In genomic region chr15:99514306-99514705, GRCh38 we compare ENCODE assay signal across 20 cellular contexts. TPM values are rescaled to one million over a fixed set of nuclear protein-coding genes. Genes with fewer than 3 reads are reported as not detected.
DNase-seq lines count a peak whose midpoint lies in the region; ATAC-seq lines count a peak whose summit lies in the region.
"Had no signal": no experiment of that assay in that cellular context is flagged by ENCODE, and none has a peak within 500 bp of the region (broad histone marks: within the 10 kb centered on the region; RNA-seq: fewer than 3 reads in every experiment).

No MANE protein-coding gene starts in this region.

- no peak for DNase-seq in activated CD4-positive, alpha-beta T cell treated with anti-CD3 and anti-CD28 coated beads, Interleukin-2, amount 10 ng/mL, durations not matched to agents 24 days and 14 days
- DNase-seq in activated CD4-positive, alpha-beta T cell treated with anti-CD3 and anti-CD28 coated beads, Interleukin-2, amount 50 U/mL, for 1 hour: no peak
- DNase-seq in M059J (ENCODE audit: low read depth) (peak; percentile 16), dermis blood vessel endothelial cell (peak; percentile 18)
- DNase-seq in stimulated activated effector memory CD8-positive, alpha-beta T cell treated with anti-CD3 and anti-CD28 coated beads, Interleukin-12 subunit alpha, Interleukin-12 subunit beta, amount 100 ng/mL, for 72 hours (ENCODE audit: low spot score in 2 of 2): no peak
- DNase-seq: 8988T; activated gamma-delta T cell; aorta; BE2C; effector CD8-positive, alpha-beta T cell; EL; esophagus squamous epithelium; NCI-H187; NCI-H2227 treated with DMSO at 0.1 percent for 48 hours; right cardiac atrium; upper lobe of left lung had no signal

- H3K36me3 Mint-ChIP-seq in activated CD4-positive, alpha-beta T cell treated with anti-CD3 and anti-CD28 coated beads, Interleukin-2, amount 10 ng/mL, durations not matched to agents 24 days and 14 days (ENCODE audit: low read depth): no peaks in the 10 kb centered on the region
- no peaks in the 10 kb centered on the region for H3K36me3 Mint-ChIP-seq in stimulated activated effector memory CD8-positive, alpha-beta T cell treated with anti-CD3 and anti-CD28 coated beads, Interleukin-12 subunit alpha, Interleukin-12 subunit beta, amount 100 ng/mL, for 72 hours

- H3K27ac Mint-ChIP-seq in activated CD4-positive, alpha-beta T cell treated with anti-CD3 and anti-CD28 coated beads, Interleukin-2, amount 10 ng/mL, durations not matched to agents 24 days and 14 days: peak overlapping the region; percentile 38
- H3K27ac Mint-ChIP-seq in stimulated activated effector memory CD8-positive, alpha-beta T cell treated with anti-CD3 and anti-CD28 coated beads, Interleukin-12 subunit alpha, Interleukin-12 subunit beta, amount 100 ng/mL, for 72 hours: peak overlapping the region; percentile 17

- H3K27me3 Mint-ChIP-seq in activated CD4-positive, alpha-beta T cell treated with anti-CD3 and anti-CD28 coated beads, Interleukin-2, amount 10 ng/mL, durations not matched to agents 24 days and 14 days: no peaks in the 10 kb centered on the region

- peak; percentile 26 for ATAC-seq in stimulated activated effector memory CD8-positive, alpha-beta T cell treated with anti-CD3 and anti-CD28 coated beads, Interleukin-12 subunit alpha, Interleukin-12 subunit beta, amount 100 ng/mL, for 72 hours
- ATAC-seq in HG03565 (IDR thresholded peaks at IDR 0.05; ENCODE audit: unreplicated experiment) (no peak), GM18909 (IDR thresholded peaks at IDR 0.05; ENCODE audit: poor library complexity, unreplicated experiment) (no peak), HG03432 (IDR thresholded peaks at IDR 0.05; ENCODE audit: unreplicated experiment) (no peak)
- ATAC-seq: HCT116, right cardiac atrium had no signal

- H3K9me3 Mint-ChIP-seq in activated CD4-positive, alpha-beta T cell treated with anti-CD3 and anti-CD28 coated beads, Interleukin-2, amount 10 ng/mL, durations not matched to agents 24 days and 14 days: no peaks in the 10 kb centered on the region
- no peaks in the 10 kb centered on the region for H3K9me3 Mint-ChIP-seq in stimulated activated effector memory CD8-positive, alpha-beta T cell treated with anti-CD3 and anti-CD28 coated beads, Interleukin-12 subunit alpha, Interleukin-12 subunit beta, amount 100 ng/mL, for 72 hours

- intact Hi-C loops in activated CD4-positive, alpha-beta T cell treated with anti-CD3 and anti-CD28 coated beads, Interleukin-2, amount 10 ng/mL, durations not matched to agents 24 days and 14 days (cut with micrococcal nuclease): no loop called here

- no peak overlapping the region for H3K4me3 Mint-ChIP-seq in activated CD4-positive, alpha-beta T cell treated with anti-CD3 and anti-CD28 coated beads, Interleukin-2, amount 10 ng/mL, durations not matched to agents 24 days and 14 days
- H3K4me3 Mint-ChIP-seq in stimulated activated effector memory CD8-positive, alpha-beta T cell treated with anti-CD3 and anti-CD28 coated beads, Interleukin-12 subunit alpha, Interleukin-12 subunit beta, amount 100 ng/mL, for 72 hours: no peak overlapping the region

- peaks cover 20% of the 10 kb centered on the region for H3K4me1 Mint-ChIP-seq in activated CD4-positive, alpha-beta T cell treated with anti-CD3 and anti-CD28 coated beads, Interleukin-2, amount 10 ng/mL, durations not matched to agents 24 days and 14 days
- H3K4me1 Mint-ChIP-seq in stimulated activated effector memory CD8-positive, alpha-beta T cell treated with anti-CD3 and anti-CD28 coated beads, Interleukin-12 subunit alpha, Interleukin-12 subunit beta, amount 100 ng/mL, for 72 hours: peaks cover 6% of the 10 kb centered on the region

RNA-seq across cellular contexts. Expression of gene MEF2A, which starts 51.5 kb away (rescaled TPM):
- total RNA-seq in activated CD4-positive, alpha-beta T cell treated with anti-CD3 and anti-CD28 coated beads, Interleukin-2, amount 10 ng/mL, durations not matched to agents 24 days and 14 days: 24.7 and 25.3 TPM in 2 replicates
- 16.4 and 21.0 TPM in 2 replicates for total RNA-seq in M059J (2014; rRNA removed; shearing (Covaris generic))
- 24.2 and 25.4 TPM in 2 replicates for total RNA-seq in dermis blood vessel endothelial cell

Comparison
In these comparisons a context has a peak if more than half of its experiments do, and no peak if none do; other contexts are left out.
1. DNase-seq: peak in M059J (single experiment) and dermis blood vessel endothelial cell (single experiment); none in activated CD4-positive, alpha-beta T cell treated with anti-CD3 and anti-CD28 coated beads, Interleukin-2, amount 10 ng/mL, durations not matched to agents 24 days and 14 days (single experiment), activated CD4-positive, alpha-beta T cell treated with anti-CD3 and anti-CD28 coated beads, Interleukin-2, amount 50 U/mL, for 1 hour (single experiment) and stimulated activated effector memory CD8-positive, alpha-beta T cell treated with anti-CD3 and anti-CD28 coated beads, Interleukin-12 subunit alpha, Interleukin-12 subunit beta, amount 100 ng/mL, for 72 hours (0 of 2).